8 cellular contexts compared by ENCODE assay signal in genomic region chr17:63621684-63622570, GRCh38. TPM values are rescaled to one million over a fixed set of nuclear protein-coding genes. Genes with fewer than 3 reads are reported as not detected.
A peak's percentile ranks its signal among the peaks of the same experiment; 100 is the strongest.
DNase-seq lines count a peak whose midpoint lies in the region; ATAC-seq lines count a peak whose summit lies in the region.

Gene MAP3K3 (plus strand): TSS chr17:63622417. CDS start chr17:63622760, 343 bp downstream.

- H3K4me1 Mint-ChIP-seq in IgD-negative memory B cell: peaks cover 16 to 40% (median 30%) of the 10 kb centered on the region in 3 donors

- H3K4me3 Mint-ChIP-seq in IgD-negative memory B cell: peak within 1 kb of the TSS; percentile 97 to 98 (median 98)

- DNase-seq in DMS153 (lab: John Stamatoyannopoulos, UW) (peak; percentile 100), OCI-M2 (lab: John Stamatoyannopoulos, UW; ENCODE audit: unreplicated experiment) (peak; percentile 94), activated T-cell treated with anti-CD3 and anti-CD28 coated beads for 4 hours (peak; percentile 92), epidermal melanocyte (ENCODE audit: insufficient read length, low spot score) (peak; percentile 99), middle frontal gyrus (ENCODE audit: extremely low spot score, low spot score) (peak; percentile 100)
- peak; percentile 92 to 94 for DNase-seq in stimulated activated CD8-positive, alpha-beta memory T cell treated with anti-CD3 and anti-CD28 coated beads, Interleukin-2, amount 100 ng/mL, for 48 hours (ENCODE audit: low read depth in 2 of 2)

- H3K36me3 Mint-ChIP-seq in IgD-negative memory B cell: no peaks in the 10 kb centered on the region

- H3K9me3 Mint-ChIP-seq in IgD-negative memory B cell: no peaks in the 10 kb centered on the region

- H3K27me3 Mint-ChIP-seq in IgD-negative memory B cell: no peaks in the 10 kb centered on the region

- ATAC-seq in GM21529 (IDR thresholded peaks at IDR 0.05; ENCODE audit: unreplicated experiment): peak; percentile 90

- H3K27ac Mint-ChIP-seq in IgD-negative memory B cell: peak within 1 kb of the TSS; percentile 92 to 96 (median 93)

RNA-seq across cellular contexts. Expression of gene MAP3K3, which starts in this region (rescaled TPM):
- polyA plus RNA-seq in IgD-negative memory B cell: 22.5 TPM

Comparison
In these comparisons a context has a peak if more than half of its experiments do, and no peak if none do; other contexts are left out.
1. Peak in every context shown above with its lines: DNase-seq and ATAC-seq.